ENCODE assay signal across 28 cellular contexts in genomic region chr14:93859957-93860356, GRCh38.
DNase-seq lines count a peak whose midpoint lies in the region; ATAC-seq and TF ChIP-seq lines count a peak whose summit lies in the region.
"Had no signal": no experiment of that assay in that cellular context is flagged by ENCODE, and none has a peak within 500 bp of the region (broad histone marks: within the 10 kb centered on the region; RNA-seq: fewer than 3 reads in every experiment).

No MANE protein-coding gene starts in this region.

- peak; percentile 37 for DNase-seq in Daoy (ENCODE audit: low read depth)
- peak; percentile 37 for DNase-seq in NCI-H1694 (lab: John Stamatoyannopoulos, UW)
- peak; percentile 0 for DNase-seq in amniotic epithelial cell (ENCODE audit: low read depth)
- peak; percentile 54 to 61 for DNase-seq in trophoblast cell
- DNase-seq in kidney glomerular epithelial cell (lab: John Stamatoyannopoulos, UW), result no peak
- DNase-seq in foreskin fibroblast, result no peak
- DNase-seq: activated CD4-positive, alpha-beta T cell treated with anti-CD3 and anti-CD28 coated beads for 4 hours; activated gamma-delta T cell treated with Interleukin-2 at 50 U/mL for 16 hours; activated naive CD8-positive, alpha-beta T cell treated with anti-CD3 and anti-CD28 coated beads, Interleukin-2, amount 50 U/mL, for 24 hours; activated T-cell treated with anti-CD3 and anti-CD28 coated beads, Interleukin-2, amount 50 U/mL, for 24 hours; CD8-positive, alpha-beta T cell; DMS79; effector CD8-positive, alpha-beta T cell; erythroblast; H9; kidney; NCI-H1092 treated with DMSO at 0.1 percent for 48 hours; NCI-H2081; NCI-H510A treated with DMSO at 0.1 percent for 48 hours; stimulated activated naive CD8-positive, alpha-beta T cell treated with anti-CD3 and anti-CD28 coated beads, Interleukin-15, amount 100 ng/mL, for 72 hours; T-helper 2 cell had no signal

- no peak for TF ChIP-seq CTCF in foreskin fibroblast (IDR thresholded peaks at IDR 0.05; ENCODE audit: low read depth, low read length)

- H3K18ac ChIP-seq in trophoblast cell (ENCODE audit: low read length), result no peak overlapping the region

- H3K36me3 ChIP-seq in trophoblast cell (ENCODE audit: control insufficient read depth in 1 of 2, insufficient read depth in 2 of 2, low read length in 2 of 2), result no peaks in the 10 kb centered on the region
- H3K36me3 ChIP-seq: tibial nerve had no signal

- H3K9ac ChIP-seq in trophoblast cell (ENCODE audit: low read length), result no peak overlapping the region

- no peaks in the 10 kb centered on the region for H3K79me1 ChIP-seq in trophoblast cell (ENCODE audit: low read length)

- H3K79me2 ChIP-seq in trophoblast cell (ENCODE audit: control insufficient read depth, insufficient read depth, low read length, poor library complexity), result no peaks in the 10 kb centered on the region

- H3K27me3 ChIP-seq in trophoblast cell (ENCODE audit: insufficient read depth, low read length), result no peaks in the 10 kb centered on the region
- H3K27me3 ChIP-seq: body of pancreas, tibial nerve had no signal

- no CpG with 5 or more reads among the region's 7 CpGs for WGBS in trophoblast cell (ENCODE audit: extremely low coverage, insufficient coverage, insufficient read length)

- H4K8ac ChIP-seq in trophoblast cell (ENCODE audit: low read depth, low read length), result no peak overlapping the region

- H3K4me1 ChIP-seq in trophoblast cell (ENCODE audit: control insufficient read depth in 1 of 2, insufficient read depth in 2 of 2, low read length in 2 of 2), result no peaks in the 10 kb centered on the region
- H3K4me1 ChIP-seq: body of pancreas, tibial nerve had no signal

- peaks cover 6% of the 10 kb centered on the region for H3K9me3 ChIP-seq in trophoblast cell (ENCODE audit: insufficient read depth, low read depth, low read length)
- H3K9me3 ChIP-seq: body of pancreas, tibial nerve had no signal

- H2AK5ac ChIP-seq in trophoblast cell (ENCODE audit: low read length), result no peak overlapping the region

- no peak overlapping the region for H3K23ac ChIP-seq in trophoblast cell (ENCODE audit: low read length)

- no peak overlapping the region for H2BK120ac ChIP-seq in trophoblast cell (ENCODE audit: insufficient read depth, low read length, poor library complexity)

- no peak overlapping the region for H2BK5ac ChIP-seq in trophoblast cell (ENCODE audit: low read depth, low read length, poor library complexity)

- no peak for ATAC-seq in HG03025 (IDR thresholded peaks at IDR 0.05; ENCODE audit: low FRiP score, unreplicated experiment)
- ATAC-seq: activated naive CD8-positive, alpha-beta T cell treated with anti-CD3 and anti-CD28 coated beads, Interleukin-2, amount 50 U/mL, for 24 hours; body of pancreas; CD8-positive, alpha-beta T cell; HepG2; stimulated activated naive CD8-positive, alpha-beta T cell treated with anti-CD3 and anti-CD28 coated beads, Interleukin-15, amount 100 ng/mL, for 72 hours had no signal

- H4K91ac ChIP-seq in trophoblast cell (ENCODE audit: low read depth, low read length), result no peak overlapping the region

- no peak overlapping the region for H4K12ac ChIP-seq in trophoblast cell (ENCODE audit: low read depth, low read length)

- no peak overlapping the region for H3K4ac ChIP-seq in trophoblast cell (ENCODE audit: low read depth, low read length)

- no peak overlapping the region for H3K4me3 ChIP-seq in trophoblast cell (ENCODE audit: low read depth, low read length)
- no peak overlapping the region for H3K4me3 ChIP-seq in foreskin fibroblast (ENCODE audit: low read depth in 1 of 2, low read length in 2 of 2)
- H3K4me3 ChIP-seq: body of pancreas, lung, SK-N-MC, tibial nerve had no signal

- no peak overlapping the region for H3K27ac ChIP-seq in trophoblast cell (ENCODE audit: low read depth, low read length)
- H3K27ac ChIP-seq: body of pancreas, HL-60, SK-N-MC, tibial nerve had no signal

- no peak overlapping the region for H3K14ac ChIP-seq in trophoblast cell (ENCODE audit: low read length)

- H3K4me2 ChIP-seq in trophoblast cell (ENCODE audit: low read length), result no peak overlapping the region

- H2AFZ ChIP-seq in trophoblast cell (ENCODE audit: insufficient read depth, low read length, poor library complexity), result no peak overlapping the region

- no peak overlapping the region for H2BK12ac ChIP-seq in trophoblast cell (ENCODE audit: low read length)

Comparison
In these comparisons a context has a peak if more than half of its experiments do, and no peak if none do; other contexts are left out.
1. DNase-seq: peak in Daoy (single experiment), NCI-H1694 (single experiment), amniotic epithelial cell (single experiment) and trophoblast cell (2 of 2); none in kidney glomerular epithelial cell (single experiment) and foreskin fibroblast (0 of 2).